Comparison of ENCODE assay signal across 32 cellular contexts in genomic region chr6:64289946-64290345, GRCh38.
"Had no signal": no experiment of that assay in that cellular context is flagged by ENCODE, and none has a peak within 500 bp of the region (broad histone marks: within the 10 kb centered on the region; RNA-seq: fewer than 3 reads in every experiment).

No MANE protein-coding gene starts in this region.

- FAIRE-seq: astrocyte, colon, TTC549 had no signal

- H3K9me3 ChIP-seq: adrenal gland, body of pancreas, breast epithelium had no signal

- DNase-seq: activated B cell treated with CpG ODN at 0.5 μM for 24 hours; activated CD4-positive, alpha-beta memory T cell treated with anti-CD3 and anti-CD28 coated beads for 36 hours; activated CD4-positive, alpha-beta T cell treated with anti-CD3 and anti-CD28 coated beads for 4 hours; activated CD4-positive, alpha-beta T cell treated with anti-CD3 and anti-CD28 coated beads, Interleukin-2, amount 10 ng/mL, durations not matched to agents 24 days and 14 days; activated CD4-positive, alpha-beta T cell treated with anti-CD3 and anti-CD28 coated beads, Interleukin-2, amount 50 U/mL, for 1 hour; activated CD4-positive, alpha-beta T cell treated with anti-CD3 and anti-CD28 coated beads, Interleukin-2, amount 50 U/mL, for 4 hours; activated CD4-positive, CD25-positive, alpha-beta regulatory T cell treated with anti-CD3 and anti-CD28 coated beads, Interleukin-2, amount 50 U/mL, for 72 hours; activated CD8-positive, alpha-beta memory T cell treated with anti-CD3 and anti-CD28 coated beads, Interleukin-2, amount 50 U/mL, for 4 hours; activated CD8-positive, alpha-beta T cell treated with anti-CD3 and anti-CD28 coated beads for 36 hours; activated effector memory CD4-positive, alpha-beta T cell treated with anti-CD3 and anti-CD28 coated beads, Interleukin-2, amount 50 U/mL, for 16 hours; activated gamma-delta T cell treated with Interleukin-2 at 50 U/mL for 16 hours; activated naive CD4-positive, alpha-beta T cell; activated naive CD4-positive, alpha-beta T cell treated with anti-CD3 and anti-CD28 coated beads for 36 hours; activated naive CD4-positive, alpha-beta T cell treated with anti-CD3 and anti-CD28 coated beads, Interleukin-2, amount 50 U/mL, for 16 hours; activated naive CD8-positive, alpha-beta T cell treated with anti-CD3 and anti-CD28 coated beads for 36 hours; activated T-cell treated with anti-CD3 and anti-CD28 coated beads for 4 hours; activated T-cell treated with anti-CD3 and anti-CD28 coated beads, Interleukin-2, amount 50 U/mL, for 1 hour; activated T-cell treated with anti-CD3 and anti-CD28 coated beads, Interleukin-2, amount 50 U/mL, for 4 hours; activated T-cell treated with anti-CD3 and anti-CD28 coated beads, Interleukin-2, amount 50 U/mL, for 72 hours; adrenal gland; amniotic stem cell; aorta; body of pancreas; brain microvascular endothelial cell; central memory CD4-positive, alpha-beta T cell; T-helper 2 cell; T-helper 9 cell had no signal

- H3K27ac ChIP-seq: adrenal gland, body of pancreas, brain microvascular endothelial cell, breast epithelium, VCaP had no signal

- H3K27me3 ChIP-seq: adrenal gland, body of pancreas, brain microvascular endothelial cell, breast epithelium had no signal

- H3K4me3 ChIP-seq: adrenal gland, body of pancreas, breast epithelium had no signal

- H3K36me3 ChIP-seq: adrenal gland, brain microvascular endothelial cell, breast epithelium had no signal
